1 cellular context compared by ENCODE assay signal in the genomic region with DNA sequence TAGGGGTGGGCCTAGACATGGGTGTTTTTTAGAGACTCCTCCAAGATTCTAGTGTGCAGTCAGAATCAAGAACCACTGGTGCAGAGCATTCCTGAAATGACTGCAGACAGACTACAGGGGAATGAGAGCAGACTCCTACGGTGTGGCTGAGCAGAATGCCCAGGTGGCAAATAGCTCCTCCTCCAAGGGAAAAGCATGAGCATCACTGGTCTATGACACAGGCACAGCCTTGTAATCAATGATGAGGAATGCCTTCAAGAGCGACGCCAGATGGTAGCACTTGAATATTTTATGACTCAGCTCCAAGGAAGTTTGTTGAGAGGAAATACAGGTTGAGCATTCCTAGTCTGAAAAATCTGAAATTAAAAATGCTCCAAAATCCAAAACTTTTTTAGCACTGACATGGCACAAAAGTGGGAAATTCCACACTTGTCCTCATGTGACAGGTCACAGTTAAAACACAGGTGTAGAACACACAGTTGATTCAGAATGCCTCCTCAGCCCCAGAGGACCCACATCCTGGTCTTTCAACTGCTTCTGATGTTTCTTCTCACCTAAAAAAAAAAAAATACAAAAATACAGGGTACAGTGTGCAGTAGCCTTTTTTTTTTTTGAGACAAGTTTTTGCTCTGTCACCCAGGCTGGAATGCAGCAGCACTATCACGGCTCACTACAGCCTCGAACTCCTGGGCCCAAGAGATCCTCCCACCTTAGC.
TF ChIP-seq lines count a peak whose summit lies in the region.

No MANE protein-coding gene starts in this region.

TF ChIP-seq in K562, 482 proteins besides CTCF, POLR2A, EP300 and RAD21:
- TF ChIP-seq, protein P1, sequence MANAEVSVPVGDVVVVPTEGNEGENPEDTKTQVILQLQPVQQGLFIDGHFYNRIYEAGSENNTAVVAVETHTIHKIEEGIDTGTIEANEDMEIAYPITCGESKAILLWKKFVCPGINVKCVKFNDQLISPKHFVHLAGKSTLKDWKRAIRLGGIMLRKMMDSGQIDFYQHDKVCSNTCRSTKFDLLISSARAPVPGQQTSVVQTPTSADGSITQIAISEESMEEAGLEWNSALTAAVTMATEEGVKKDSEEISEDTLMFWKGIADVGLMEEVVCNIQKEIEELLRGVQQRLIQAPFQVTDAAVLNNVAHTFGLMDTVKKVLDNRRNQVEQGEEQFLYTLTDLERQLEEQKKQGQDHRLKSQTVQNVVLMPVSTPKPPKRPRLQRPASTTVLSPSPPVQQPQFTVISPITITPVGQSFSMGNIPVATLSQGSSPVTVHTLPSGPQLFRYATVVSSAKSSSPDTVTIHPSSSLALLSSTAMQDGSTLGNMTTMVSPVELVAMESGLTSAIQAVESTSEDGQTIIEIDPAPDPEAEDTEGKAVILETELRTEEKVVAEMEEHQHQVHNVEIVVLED (CRISPR knock-in tag; IDR thresholded peaks at IDR 0.05): no peak
- TF ChIP-seq RCOR1 (IDR thresholded peaks at IDR 0.05; ENCODE audit: borderline replicate concordance in 1 of 2, low read depth in 2 of 2, low read length in 2 of 2) (no peak), ELF1 (tag; IDR thresholded peaks at IDR 0.05) (no peak), ERF (CRISPR knock-in tag; IDR thresholded peaks at IDR 0.05) (no peak), PHF8 (IDR thresholded peaks at IDR 0.05; ENCODE audit: borderline replicate concordance, low read length) (no peak), MCM7 (IDR thresholded peaks at IDR 0.05) (no peak), SIN3A (IDR thresholded peaks at IDR 0.05; ENCODE audit: borderline replicate concordance in 2 of 2, control insufficient read depth in 1 of 2, low read depth in 2 of 2, low read length in 2 of 2) (no peak), ZNF436 (CRISPR knock-in tag; IDR thresholded peaks at IDR 0.05) (no peak), ZNF717 (CRISPR knock-in tag; IDR thresholded peaks at IDR 0.05) (no peak), ETV5 (CRISPR knock-in tag; IDR thresholded peaks at IDR 0.05; ENCODE audit: low read depth) (no peak), TAL1 (IDR thresholded peaks at IDR 0.05) (no peak)
- TF ChIP-seq, protein P2, sequence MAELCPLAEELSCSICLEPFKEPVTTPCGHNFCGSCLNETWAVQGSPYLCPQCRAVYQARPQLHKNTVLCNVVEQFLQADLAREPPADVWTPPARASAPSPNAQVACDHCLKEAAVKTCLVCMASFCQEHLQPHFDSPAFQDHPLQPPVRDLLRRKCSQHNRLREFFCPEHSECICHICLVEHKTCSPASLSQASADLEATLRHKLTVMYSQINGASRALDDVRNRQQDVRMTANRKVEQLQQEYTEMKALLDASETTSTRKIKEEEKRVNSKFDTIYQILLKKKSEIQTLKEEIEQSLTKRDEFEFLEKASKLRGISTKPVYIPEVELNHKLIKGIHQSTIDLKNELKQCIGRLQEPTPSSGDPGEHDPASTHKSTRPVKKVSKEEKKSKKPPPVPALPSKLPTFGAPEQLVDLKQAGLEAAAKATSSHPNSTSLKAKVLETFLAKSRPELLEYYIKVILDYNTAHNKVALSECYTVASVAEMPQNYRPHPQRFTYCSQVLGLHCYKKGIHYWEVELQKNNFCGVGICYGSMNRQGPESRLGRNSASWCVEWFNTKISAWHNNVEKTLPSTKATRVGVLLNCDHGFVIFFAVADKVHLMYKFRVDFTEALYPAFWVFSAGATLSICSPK (IDR thresholded peaks at IDR 0.05; ENCODE audit: borderline replicate concordance): no peak
- TF ChIP-seq, protein P3, sequence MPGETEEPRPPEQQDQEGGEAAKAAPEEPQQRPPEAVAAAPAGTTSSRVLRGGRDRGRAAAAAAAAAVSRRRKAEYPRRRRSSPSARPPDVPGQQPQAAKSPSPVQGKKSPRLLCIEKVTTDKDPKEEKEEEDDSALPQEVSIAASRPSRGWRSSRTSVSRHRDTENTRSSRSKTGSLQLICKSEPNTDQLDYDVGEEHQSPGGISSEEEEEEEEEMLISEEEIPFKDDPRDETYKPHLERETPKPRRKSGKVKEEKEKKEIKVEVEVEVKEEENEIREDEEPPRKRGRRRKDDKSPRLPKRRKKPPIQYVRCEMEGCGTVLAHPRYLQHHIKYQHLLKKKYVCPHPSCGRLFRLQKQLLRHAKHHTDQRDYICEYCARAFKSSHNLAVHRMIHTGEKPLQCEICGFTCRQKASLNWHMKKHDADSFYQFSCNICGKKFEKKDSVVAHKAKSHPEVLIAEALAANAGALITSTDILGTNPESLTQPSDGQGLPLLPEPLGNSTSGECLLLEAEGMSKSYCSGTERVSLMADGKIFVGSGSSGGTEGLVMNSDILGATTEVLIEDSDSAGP (CRISPR knock-in tag; IDR thresholded peaks at IDR 0.05): no peak
TF ChIP-seq in K562: peak in this region for 0.
